ENCODE assay signal across 1 cellular context in genomic region chr14:91257328-91258020, GRCh38.
TF ChIP-seq lines count a peak whose summit lies in the region.

No MANE protein-coding gene starts in this region.

TF ChIP-seq in GM23338, 12 proteins besides CTCF, POLR2A, EP300 and RAD21 (continued from another document):
- no peak for TF ChIP-seq ZNF462 (CRISPR knock-in tag; IDR thresholded peaks at IDR 0.05)
